In genomic region chr20:47355489-47356219, GRCh38 we compare ENCODE assay signal across 1 cellular context.
TF ChIP-seq lines count a peak whose summit lies in the region.

No MANE protein-coding gene starts in this region.

TF ChIP-seq in HepG2, 621 proteins besides CTCF, POLR2A, EP300 and RAD21 (continued from another document and continues in another):
- TF ChIP-seq, protein P1, sequence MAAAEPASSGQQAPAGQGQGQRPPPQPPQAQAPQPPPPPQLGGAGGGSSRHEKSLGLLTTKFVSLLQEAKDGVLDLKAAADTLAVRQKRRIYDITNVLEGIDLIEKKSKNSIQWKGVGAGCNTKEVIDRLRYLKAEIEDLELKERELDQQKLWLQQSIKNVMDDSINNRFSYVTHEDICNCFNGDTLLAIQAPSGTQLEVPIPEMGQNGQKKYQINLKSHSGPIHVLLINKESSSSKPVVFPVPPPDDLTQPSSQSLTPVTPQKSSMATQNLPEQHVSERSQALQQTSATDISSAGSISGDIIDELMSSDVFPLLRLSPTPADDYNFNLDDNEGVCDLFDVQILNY (CRISPR knock-in tag; conservative IDR thresholded peaks at IDR 0.05) = no peak
- TF ChIP-seq ZBTB7A (CRISPR knock-in tag; IDR thresholded peaks at IDR 0.05) (0 out of 2 replicates have a peak, but pooled peaks have one; percentile 21), CCDC6 (CRISPR knock-in tag; IDR thresholded peaks at IDR 0.05) (peak; percentile 71), SPEN (CRISPR knock-in tag; IDR thresholded peaks at IDR 0.05; ENCODE audit: low read depth) (0 out of 2 replicates have a peak, but pooled peaks have one; percentile 8), STAT5B (CRISPR knock-in tag; IDR thresholded peaks at IDR 0.05) (no peak), CEBPG (CRISPR knock-in tag; IDR thresholded peaks at IDR 0.05) (0 out of 2 replicates have a peak, but pooled peaks have one; percentile 5), ZBTB42 (CRISPR knock-in tag; IDR thresholded peaks at IDR 0.05) (0 out of 2 replicates have a peak, but pooled peaks have one; percentile 42), PCBP2 (optimal IDR thresholded peaks at IDR 0.05; ENCODE audit: low read depth, low read length, poor library complexity, severe bottlenecking) (no peak), ZNF589 (CRISPR knock-in tag; conservative IDR thresholded peaks at IDR 0.05) (no peak; the same call in 1 of the 2 replicates), CCAR2 (optimal IDR thresholded peaks at IDR 0.05; ENCODE audit: low read depth, low read length) (no peak), ZGPAT (CRISPR knock-in tag; IDR thresholded peaks at IDR 0.05) (peak; percentile 5; the same call in 1 of the 2 replicates), ZNF569 (CRISPR knock-in tag; IDR thresholded peaks at IDR 0.05; ENCODE audit: borderline replicate concordance) (no peak), ZNF777 (CRISPR knock-in tag; IDR thresholded peaks at IDR 0.05) (0 out of 2 replicates have a peak, but pooled peaks have one; percentile 27), ZFY (CRISPR knock-in tag; IDR thresholded peaks at IDR 0.05) (peak; percentile 15; the same call in 1 of the 2 replicates), TCF7L2 (IDR thresholded peaks at IDR 0.05; ENCODE audit: low read depth, low read length) (no peak), ZBTB49 (CRISPR knock-in tag; IDR thresholded peaks at IDR 0.05; ENCODE audit: borderline replicate concordance) (no peak), SIN3A (IDR thresholded peaks at IDR 0.05; ENCODE audit: borderline replicate concordance, low read depth, low read length) (0 out of 2 replicates have a peak, but pooled peaks have one; percentile 10), GMEB2 (CRISPR knock-in tag; IDR thresholded peaks at IDR 0.05; ENCODE audit: low read depth) (no peak), ZC3H4 (CRISPR knock-in tag; IDR thresholded peaks at IDR 0.05; ENCODE audit: borderline replicate concordance) (0 out of 2 replicates have a peak, but pooled peaks have one; percentile 22), ZNF800 (CRISPR knock-in tag; IDR thresholded peaks at IDR 0.05) (0 out of 2 replicates have a peak, but pooled peaks have one; percentile 34), ZNF567 (CRISPR knock-in tag; IDR thresholded peaks at IDR 0.05; ENCODE audit: borderline replicate concordance) (0 out of 2 replicates have a peak, but pooled peaks have one; percentile 19), ERF (CRISPR knock-in tag; IDR thresholded peaks at IDR 0.05) (no peak; the same call in 1 of the 2 replicates), ZFX (CRISPR knock-in tag; IDR thresholded peaks at IDR 0.05; ENCODE audit: low read depth) (peak; percentile 51), ZSCAN5A (CRISPR knock-in tag; IDR thresholded peaks at IDR 0.05; ENCODE audit: borderline replicate concordance) (peak; percentile 16; the same call in 1 of the 2 replicates), FOSL2 (CRISPR knock-in tag; IDR thresholded peaks at IDR 0.05) (peak; percentile 23; the same call in 1 of the 2 replicates), ZNF232 (CRISPR knock-in tag; IDR thresholded peaks at IDR 0.05; ENCODE audit: borderline replicate concordance) (0 out of 2 replicates have a peak, but pooled peaks have one; percentile 52), ZKSCAN8 (CRISPR knock-in tag; IDR thresholded peaks at IDR 0.05; ENCODE audit: borderline replicate concordance) (peak; percentile 8; the same call in 1 of the 2 replicates), KLF12 (CRISPR knock-in tag; IDR thresholded peaks at IDR 0.05; ENCODE audit: borderline replicate concordance) (peak; percentile 59; the same call in 1 of the 2 replicates), ZNF451 (CRISPR knock-in tag; IDR thresholded peaks at IDR 0.05) (0 out of 2 replicates have a peak, but pooled peaks have one; percentile 20), ARNTL (CRISPR knock-in tag; IDR thresholded peaks at IDR 0.05) (0 out of 2 replicates have a peak, but pooled peaks have one; percentile 17), ARNT2 (CRISPR knock-in tag; IDR thresholded peaks at IDR 0.05; ENCODE audit: low read depth) (0 out of 2 replicates have a peak, but pooled peaks have one; percentile 13), PATZ1 (CRISPR knock-in tag; IDR thresholded peaks at IDR 0.05) (peak; percentile 30; the same call in 1 of the 2 replicates), HNRNPK (IDR thresholded peaks at IDR 0.05; ENCODE audit: low read depth, low read length, poor library complexity, severe bottlenecking) (peak; percentile 97), SMAD1 (CRISPR knock-in tag; IDR thresholded peaks at IDR 0.05; ENCODE audit: borderline replicate concordance, low read depth) (0 out of 2 replicates have a peak, but pooled peaks have one; percentile 41)
- TF ChIP-seq, protein P2, sequence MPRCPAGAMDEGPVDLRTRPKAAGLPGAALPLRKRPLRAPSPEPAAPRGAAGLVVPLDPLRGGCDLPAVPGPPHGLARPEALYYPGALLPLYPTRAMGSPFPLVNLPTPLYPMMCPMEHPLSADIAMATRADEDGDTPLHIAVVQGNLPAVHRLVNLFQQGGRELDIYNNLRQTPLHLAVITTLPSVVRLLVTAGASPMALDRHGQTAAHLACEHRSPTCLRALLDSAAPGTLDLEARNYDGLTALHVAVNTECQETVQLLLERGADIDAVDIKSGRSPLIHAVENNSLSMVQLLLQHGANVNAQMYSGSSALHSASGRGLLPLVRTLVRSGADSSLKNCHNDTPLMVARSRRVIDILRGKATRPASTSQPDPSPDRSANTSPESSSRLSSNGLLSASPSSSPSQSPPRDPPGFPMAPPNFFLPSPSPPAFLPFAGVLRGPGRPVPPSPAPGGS (CRISPR knock-in tag; IDR thresholded peaks at IDR 0.05) = no peak
- TF ChIP-seq, protein P3, sequence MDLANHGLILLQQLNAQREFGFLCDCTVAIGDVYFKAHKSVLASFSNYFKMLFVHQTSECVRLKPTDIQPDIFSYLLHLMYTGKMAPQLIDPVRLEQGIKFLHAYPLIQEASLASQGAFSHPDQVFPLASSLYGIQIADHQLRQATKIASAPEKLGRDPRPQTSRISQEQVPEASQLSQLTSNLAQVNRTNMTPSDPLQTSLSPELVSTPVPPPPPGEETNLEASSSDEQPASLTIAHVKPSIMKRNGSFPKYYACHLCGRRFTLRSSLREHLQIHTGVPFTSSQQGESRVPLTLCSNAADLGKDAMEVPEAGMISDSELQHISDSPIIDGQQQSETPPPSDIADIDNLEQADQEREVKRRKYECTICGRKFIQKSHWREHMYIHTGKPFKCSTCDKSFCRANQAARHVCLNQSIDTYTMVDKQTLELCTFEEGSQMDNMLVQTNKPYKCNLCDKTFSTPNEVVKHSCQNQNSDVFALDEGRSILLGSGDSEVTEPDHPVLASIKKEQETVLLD (CRISPR knock-in tag; IDR thresholded peaks at IDR 0.05; ENCODE audit: low read depth) = no peak
- TF ChIP-seq, protein P4, sequence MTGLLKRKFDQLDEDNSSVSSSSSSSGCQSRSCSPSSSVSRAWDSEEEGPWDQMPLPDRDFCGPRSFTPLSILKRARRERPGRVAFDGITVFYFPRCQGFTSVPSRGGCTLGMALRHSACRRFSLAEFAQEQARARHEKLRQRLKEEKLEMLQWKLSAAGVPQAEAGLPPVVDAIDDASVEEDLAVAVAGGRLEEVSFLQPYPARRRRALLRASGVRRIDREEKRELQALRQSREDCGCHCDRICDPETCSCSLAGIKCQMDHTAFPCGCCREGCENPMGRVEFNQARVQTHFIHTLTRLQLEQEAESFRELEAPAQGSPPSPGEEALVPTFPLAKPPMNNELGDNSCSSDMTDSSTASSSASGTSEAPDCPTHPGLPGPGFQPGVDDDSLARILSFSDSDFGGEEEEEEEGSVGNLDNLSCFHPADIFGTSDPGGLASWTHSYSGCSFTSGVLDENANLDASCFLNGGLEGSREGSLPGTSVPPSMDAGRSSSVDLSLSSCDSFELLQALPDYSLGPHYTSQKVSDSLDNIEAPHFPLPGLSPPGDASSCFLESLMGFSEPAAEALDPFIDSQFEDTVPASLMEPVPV (CRISPR knock-in tag; IDR thresholded peaks at IDR 0.05) = peak; percentile 14; the same call in 1 of the 2 replicates
